In genomic region chr13:23715092-23715761, GRCh38 we compare ENCODE assay signal across 19 cellular contexts.
"Had no signal": no experiment of that assay in that cellular context is flagged by ENCODE, and none has a peak within 500 bp of the region (broad histone marks: within the 10 kb centered on the region; RNA-seq: fewer than 3 reads in every experiment).

No MANE protein-coding gene starts in this region.

- H3K36me3 ChIP-seq: colonic mucosa, right lobe of liver, spleen had no signal

- H3K27me3 Mint-ChIP-seq: type B pancreatic cell had no signal

- H3K36me3 Mint-ChIP-seq: activated naive CD4-positive, alpha-beta T cell treated with anti-CD3 and anti-CD28 coated beads, Interleukin-2, amount 10 ng/mL, durations not matched to agents 7 days and 5 days; type B pancreatic cell had no signal

- ATAC-seq: left lobe of liver; naive thymus-derived CD8-positive, alpha-beta T cell; psoas muscle; stimulated activated memory B cell treated with anti-CD40 and anti-IgM and Interleukin-4, amounts not matched to agents 10 μg/mL and 1 μg/mL and 100 μg/mL, for 72 hours had no signal

- H3K9me3 ChIP-seq: colonic mucosa, mucosa of descending colon, right lobe of liver had no signal

- H3K4me3 Mint-ChIP-seq: activated B cell treated with CpG ODN at 0.5 μM for 24 hours; activated CD4-positive, alpha-beta T cell treated with anti-CD3 and anti-CD28 coated beads, Interleukin-2, amount 10 ng/mL, durations not matched to agents 7 days and 5 days; activated naive CD4-positive, alpha-beta T cell treated with anti-CD3 and anti-CD28 coated beads, Interleukin-2, amount 10 ng/mL, durations not matched to agents 7 days and 5 days; naive thymus-derived CD8-positive, alpha-beta T cell; stimulated activated memory B cell treated with anti-CD40 and anti-IgM and Interleukin-4, amounts not matched to agents 10 μg/mL and 1 μg/mL and 100 μg/mL, for 72 hours; type B pancreatic cell had no signal

- H3K4me1 Mint-ChIP-seq: activated B cell treated with CpG ODN at 0.5 μM for 24 hours; stimulated activated memory B cell treated with anti-CD40 and anti-IgM and Interleukin-4, amounts not matched to agents 10 μg/mL and 1 μg/mL and 100 μg/mL, for 72 hours had no signal

- H3K9me3 Mint-ChIP-seq: activated CD4-positive, alpha-beta T cell treated with anti-CD3 and anti-CD28 coated beads, Interleukin-2, amount 10 ng/mL, durations not matched to agents 7 days and 5 days; activated naive CD4-positive, alpha-beta T cell treated with anti-CD3 and anti-CD28 coated beads, Interleukin-2, amount 10 ng/mL, durations not matched to agents 7 days and 5 days; activated T-helper 2 cell treated with anti-CD3 and anti-CD28 coated beads, Interferon-gamma antibody, Interleukin-2, Interleukin-4, amounts not matched to agents 10 μg/mL and 5 μg/mL and 100 μg/mL, durations not matched to agents 14 hours and 24 hours and 36 hours had no signal

- DNase-seq: activated B cell treated with CpG ODN at 0.5 μM for 24 hours; activated CD4-positive, alpha-beta T cell treated with anti-CD3 and anti-CD28 coated beads, Interleukin-2, amount 10 ng/mL, durations not matched to agents 7 days and 5 days; activated naive CD4-positive, alpha-beta T cell treated with anti-CD3 and anti-CD28 coated beads, Interleukin-2, amount 10 ng/mL, durations not matched to agents 7 days and 5 days; activated T-cell treated with anti-CD3 and anti-CD28 coated beads for 4 hours; colonic mucosa; foreskin keratinocyte; mammary epithelial cell; naive thymus-derived CD8-positive, alpha-beta T cell; psoas muscle; right lobe of liver; spleen; stimulated activated CD4-positive, alpha-beta T cell treated with anti-CD3 and anti-CD28 coated beads, Interleukin-1b, Interleukin-23, amount 100 ng/mL, for 48 hours had no signal

- H3K27ac Mint-ChIP-seq: activated B cell treated with CpG ODN at 0.5 μM for 24 hours; activated CD4-positive, alpha-beta T cell treated with anti-CD3 and anti-CD28 coated beads, Interleukin-2, amount 10 ng/mL, durations not matched to agents 7 days and 5 days; activated naive CD4-positive, alpha-beta T cell treated with anti-CD3 and anti-CD28 coated beads, Interleukin-2, amount 10 ng/mL, durations not matched to agents 7 days and 5 days; activated T-helper 2 cell treated with anti-CD3 and anti-CD28 coated beads, Interferon-gamma antibody, Interleukin-2, Interleukin-4, amounts not matched to agents 10 μg/mL and 5 μg/mL and 100 μg/mL, durations not matched to agents 14 hours and 24 hours and 36 hours; stimulated activated memory B cell treated with anti-CD40 and anti-IgM and Interleukin-4, amounts not matched to agents 10 μg/mL and 1 μg/mL and 100 μg/mL, for 72 hours; type B pancreatic cell had no signal

- H3K27me3 ChIP-seq: colonic mucosa, foreskin keratinocyte, right lobe of liver, spleen had no signal

- FAIRE-seq: endothelial cell of umbilical vein, islet of Langerhans had no signal

- H3K4me1 ChIP-seq: colonic mucosa, psoas muscle, right lobe of liver, spleen had no signal

- H3K27ac ChIP-seq: colonic mucosa, foreskin keratinocyte, psoas muscle, right lobe of liver, spleen had no signal

- H3K4me3 ChIP-seq: colonic mucosa, mucosa of descending colon, psoas muscle, right lobe of liver, spleen had no signal
